In the genomic region with DNA sequence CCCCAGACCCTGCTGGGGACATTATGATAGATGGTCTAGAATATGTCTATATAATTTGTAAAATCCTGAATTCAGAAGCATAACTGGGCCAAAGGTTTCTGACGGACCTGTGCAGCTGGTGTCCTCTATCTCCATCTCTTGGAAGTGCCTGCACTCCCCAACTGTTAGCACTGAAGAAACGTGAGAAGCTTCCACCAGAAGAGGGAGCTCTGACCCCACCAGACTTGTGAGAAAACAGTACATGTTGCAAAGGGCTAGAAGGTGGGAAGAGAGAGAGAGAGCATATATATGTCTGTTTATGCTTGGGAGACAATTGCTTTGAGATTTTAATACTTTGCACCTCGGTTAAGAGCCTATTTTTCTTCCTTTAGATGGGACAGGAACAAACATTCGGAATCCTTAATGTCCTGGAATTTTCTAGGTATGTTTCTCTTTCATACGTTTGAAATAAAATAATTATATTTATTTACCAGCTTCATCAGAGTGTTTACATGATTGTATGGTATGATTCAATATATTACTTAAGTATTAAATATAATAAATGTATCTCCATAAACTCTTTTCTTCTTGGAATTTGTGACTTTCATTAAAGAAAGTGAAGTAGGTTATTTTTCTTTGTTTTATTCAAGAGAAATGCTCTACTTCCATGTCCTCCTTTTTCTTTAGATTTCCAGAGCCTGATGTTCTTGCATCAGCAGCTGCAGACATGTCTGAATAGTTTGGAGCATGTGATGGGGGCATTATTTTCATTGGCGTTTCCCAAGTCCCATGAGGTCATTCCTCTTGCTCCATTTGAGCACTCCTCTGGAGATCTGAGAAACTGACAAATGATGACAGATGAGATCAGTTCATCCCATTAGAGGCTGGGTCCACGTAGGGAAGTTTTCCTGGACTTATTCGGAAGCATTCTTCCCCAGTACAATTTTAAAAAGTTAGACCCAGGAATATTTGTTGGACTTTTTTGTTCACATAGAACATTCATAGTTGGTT, we compare ENCODE assay signal across 8 cellular contexts.
DNase-seq lines count a peak whose midpoint lies in the region; ATAC-seq and TF ChIP-seq lines count a peak whose summit lies in the region.

No MANE protein-coding gene starts in this region.

- no peaks in the 10 kb centered on the region for H3K27me3 ChIP-seq in right atrium auricular region
- H3K27me3 ChIP-seq in sigmoid colon: peaks cover 0 to 2% (median 0%) of the 10 kb centered on the region in 3 donors

- DNase-seq in DMS53 treated with DMSO at 0.1 percent for 48 hours (lab: John Stamatoyannopoulos, UW; ENCODE audit: unreplicated experiment): peak; percentile 90
- DNase-seq in HEK293T (ENCODE audit: extremely low spot score): peak; percentile 58
- peak; percentile 40 to 55 for DNase-seq in NCI-H187 (lab: John Stamatoyannopoulos, UW)
- DNase-seq in T-cell: peak; percentile 20 to 78 (median 64)
- peak; percentile 76 for DNase-seq in amniotic stem cell (lab: John Stamatoyannopoulos, UW)
- peak; percentile 75 for DNase-seq in right atrium auricular region (ENCODE audit: low spot score)
- DNase-seq in sigmoid colon: peak; percentile 79

- intact Hi-C loops in sigmoid colon (cut with DNase I): loop anchor here (2.0 to 5.0 kb wide), 2 partner anchors 488 to 1123 kb away; no protein-coding TSS in a partner anchor

- POLR2A ChIA-PET in HEK293T (lab: Yijun Ruan, JAX): interaction anchor here (1.6 kb wide), 1 partner anchor 306 kb away, joined by 3 read pairs; no protein-coding TSS in a partner anchor
- POLR2A ChIA-PET in T-cell (lab: Charles Lee): no interaction called here

- H3K4me1 Mint-ChIP-seq in T-cell: no peaks in the 10 kb centered on the region

- TF ChIP-seq CTCF in right atrium auricular region (IDR thresholded peaks at IDR 0.05) (peak; percentile 65 to 84), sigmoid colon (IDR thresholded peaks at IDR 0.05) (peak; percentile 43 to 72 (median 58))

- no peak overlapping the region for H3K4me3 Mint-ChIP-seq in T-cell

- H3K4me3 ChIP-seq in right atrium auricular region (no peak overlapping the region), sigmoid colon (no peak overlapping the region)

- H3K9me3 ChIP-seq in right atrium auricular region (no peaks in the 10 kb centered on the region), sigmoid colon (no peaks in the 10 kb centered on the region)

- CTCF ChIA-PET in HEK293T (lab: Yijun Ruan, JAX) (interaction anchor here (0.8 to 1.3 kb wide), 2 partner anchors 283 to 487 kb away, joined by 3 to 5 read pairs; no protein-coding TSS in a partner anchor), T-cell (lab: Charles Lee) (interaction anchor here (0.5 to 1.8 kb wide), 12 partner anchors 16 to 1124 kb away, joined by 3 to 12 read pairs (median 4); no protein-coding TSS in a partner anchor)

- H3K36me3 Mint-ChIP-seq in T-cell: no peaks in the 10 kb centered on the region

- H3K27ac Mint-ChIP-seq in T-cell: no peak overlapping the region

- ATAC-seq in T-cell (replicated peaks in 1 of 4) (peak in 3 of 4 experiments; percentile 59 to 76 (median 74)), HG02884 (IDR thresholded peaks at IDR 0.05; ENCODE audit: unreplicated experiment) (no peak)

- no peaks in the 10 kb centered on the region for H3K9me3 Mint-ChIP-seq in T-cell

- no peak overlapping the region for H3K27ac ChIP-seq in right atrium auricular region
- no peak overlapping the region for H3K27ac ChIP-seq in sigmoid colon

- H3K36me3 ChIP-seq in right atrium auricular region: no peaks in the 10 kb centered on the region
- H3K36me3 ChIP-seq in sigmoid colon: no peaks in the 10 kb centered on the region

- 21 to 27% methylated on average over 8 of the region's 8 CpGs for WGBS in sigmoid colon, 2 donors

- TF ChIP-seq EP300 in sigmoid colon (IDR thresholded peaks at IDR 0.05): no peak

- H3K4me1 ChIP-seq in right atrium auricular region (no peaks in the 10 kb centered on the region), sigmoid colon (no peaks in the 10 kb centered on the region)

- H3K27me3 Mint-ChIP-seq in T-cell: peaks cover 35 to 41% of the 10 kb centered on the region in 2 donors

- no peak for TF ChIP-seq POLR2A in sigmoid colon (IDR thresholded peaks at IDR 0.05)

TF ChIP-seq in HEK293T, 16 proteins besides CTCF, POLR2A, EP300 and RAD21:
- no peak for TF ChIP-seq ARNT (IDR thresholded peaks at IDR 0.05)
- TF ChIP-seq, protein P1, sequence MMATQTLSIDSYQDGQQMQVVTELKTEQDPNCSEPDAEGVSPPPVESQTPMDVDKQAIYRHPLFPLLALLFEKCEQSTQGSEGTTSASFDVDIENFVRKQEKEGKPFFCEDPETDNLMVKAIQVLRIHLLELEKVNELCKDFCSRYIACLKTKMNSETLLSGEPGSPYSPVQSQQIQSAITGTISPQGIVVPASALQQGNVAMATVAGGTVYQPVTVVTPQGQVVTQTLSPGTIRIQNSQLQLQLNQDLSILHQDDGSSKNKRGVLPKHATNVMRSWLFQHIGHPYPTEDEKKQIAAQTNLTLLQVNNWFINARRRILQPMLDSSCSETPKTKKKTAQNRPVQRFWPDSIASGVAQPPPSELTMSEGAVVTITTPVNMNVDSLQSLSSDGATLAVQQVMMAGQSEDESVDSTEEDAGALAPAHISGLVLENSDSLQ (IDR thresholded peaks at IDR 0.05): peak; percentile 51
